In genomic region chr3:192727032-192727847, GRCh38 we compare ENCODE assay signal across 9 cellular contexts. TPM values are rescaled to one million over a fixed set of nuclear protein-coding genes. Genes with fewer than 3 reads are reported as not detected.
A peak's percentile ranks its signal among the peaks of the same experiment; 100 is the strongest.
DNase-seq lines count a peak whose midpoint lies in the region; ATAC-seq lines count a peak whose summit lies in the region.
"Had no signal": no experiment of that assay in that cellular context is flagged by ENCODE, and none has a peak within 500 bp of the region (broad histone marks: within the 10 kb centered on the region; RNA-seq: fewer than 3 reads in every experiment).

FGF12 (minus strand) TSS chr3:192727541.

- DNase-seq in A172 (ENCODE audit: low spot score) (peak; percentile 82), RPMI7951 (ENCODE audit: low read depth) (peak; percentile 11), epithelial cell of prostate (ENCODE audit: low read depth, low spot score) (peak; percentile 33), middle frontal gyrus (ENCODE audit: extremely low spot score, low spot score) (peak; percentile 56), ureter (ENCODE audit: low spot score) (peak; percentile 47)

- no peak for ATAC-seq in HG03442 (IDR thresholded peaks at IDR 0.05; ENCODE audit: unreplicated experiment)
- ATAC-seq in GM21529 (IDR thresholded peaks at IDR 0.05; ENCODE audit: unreplicated experiment): no peak
- ATAC-seq: CD8-positive, alpha-beta T cell had no signal

- H3K4me1 ChIP-seq in HUES48 (ENCODE audit: control insufficient read depth, insufficient read depth, low read length): peaks cover 10% of the 10 kb centered on the region

- H3K9me3 ChIP-seq in HUES48 (ENCODE audit: control insufficient read depth, insufficient read depth, low read length): no peaks in the 10 kb centered on the region

- H3K27ac ChIP-seq in HUES48 (ENCODE audit: low read depth, low read length): no peak within 1 kb of the TSS
- H3K27ac ChIP-seq in epithelial cell of prostate: no peak within 1 kb of the TSS

- H3K27me3 ChIP-seq in HUES48 (ENCODE audit: control insufficient read depth, insufficient read depth, low read length): no peaks in the 10 kb centered on the region

- H3K36me3 ChIP-seq in HUES48 (ENCODE audit: control insufficient read depth, insufficient read depth, low read length): no peaks in the 10 kb centered on the region

- H3K9ac ChIP-seq in HUES48 (ENCODE audit: low read depth, low read length): no peak within 1 kb of the TSS

- peak within 1 kb of the TSS; percentile 67 for H3K4me3 ChIP-seq in HUES48 (ENCODE audit: low read depth, low read length)

RNA-seq across cellular contexts. Expression of gene FGF12, which starts in this region (rescaled TPM):
- 4.3 and 4.9 TPM in 2 replicates for total RNA-seq in A172 (2014; rRNA removed; shearing (Covaris generic))
- total RNA-seq in RPMI7951 (2014; rRNA removed; shearing (Covaris generic)): 0.12 TPM in 1 of 2 replicates, not detected in the other
- 3.2 TPM for total RNA-seq in ureter
- total RNA-seq: CD8-positive, alpha-beta T cell had no signal

Comparison
In these comparisons a context has a peak if more than half of its experiments do, and no peak if none do; other contexts are left out.
1. Peak in DNase-seq in RPMI7951; RNA of the gene not detected or under 1 TPM.
2. DNase-seq: peak in every context shown above with its lines; median percentile 82 in A172; 56 in middle frontal gyrus; 47 in ureter; 33 in epithelial cell of prostate; 11 in RPMI7951.